In genomic region chr12:82210882-82211281, GRCh38 we compare ENCODE assay signal across 27 cellular contexts.
"Had no signal": no experiment of that assay in that cellular context is flagged by ENCODE, and none has a peak within 500 bp of the region (broad histone marks: within the 10 kb centered on the region; RNA-seq: fewer than 3 reads in every experiment).

No MANE protein-coding gene starts in this region.

- DNase-seq: colonic mucosa; cortex of kidney; dermis blood vessel endothelial cell; dorsolateral prefrontal cortex; effector CD4-positive, alpha-beta T cell; effector CD8-positive, alpha-beta T cell; effector memory CD4-positive, alpha-beta T cell; effector memory CD8-positive, alpha-beta T cell; endodermal cell; erythroblast; esophagus squamous epithelium; foreskin fibroblast; foreskin keratinocyte; gastrocnemius medialis; glutamatergic neuron; head of caudate nucleus; heart left ventricle; heart right ventricle had no signal

- H3K36me3 ChIP-seq: colonic mucosa, esophagus muscularis mucosa, esophagus squamous epithelium, gastrocnemius medialis, gastroesophageal sphincter, heart left ventricle, heart right ventricle had no signal

- ATAC-seq: effector memory CD8-positive, alpha-beta T cell; esophagus mucosa; foreskin keratinocyte; gastrocnemius medialis; gastroesophageal sphincter; heart left ventricle; heart right ventricle had no signal

- FAIRE-seq: colon, endometrium, endothelial cell of umbilical vein, frontal cortex had no signal

- H3K27ac ChIP-seq: colonic mucosa, coronary artery, dorsolateral prefrontal cortex, epithelial cell of prostate, esophagus muscularis mucosa, esophagus squamous epithelium, foreskin keratinocyte, gastrocnemius medialis, gastroesophageal sphincter, heart left ventricle, heart right ventricle had no signal

- H3K4me3 ChIP-seq: colonic mucosa, coronary artery, dorsolateral prefrontal cortex, esophagus muscularis mucosa, esophagus squamous epithelium, gastrocnemius medialis, gastroesophageal sphincter, heart left ventricle, heart right ventricle had no signal

- H3K27me3 ChIP-seq: colonic mucosa, dorsolateral prefrontal cortex, esophagus muscularis mucosa, esophagus squamous epithelium, foreskin keratinocyte, gastrocnemius medialis, gastroesophageal sphincter, heart left ventricle, heart right ventricle had no signal

- H3K4me1 ChIP-seq: colonic mucosa, esophagus muscularis mucosa, esophagus squamous epithelium, foreskin keratinocyte, gastrocnemius medialis, gastroesophageal sphincter, heart left ventricle, heart right ventricle had no signal

- H3K9me3 ChIP-seq: colonic mucosa, gastrocnemius medialis had no signal
